ENCODE assay signal across 7 cellular contexts in the genomic region with DNA sequence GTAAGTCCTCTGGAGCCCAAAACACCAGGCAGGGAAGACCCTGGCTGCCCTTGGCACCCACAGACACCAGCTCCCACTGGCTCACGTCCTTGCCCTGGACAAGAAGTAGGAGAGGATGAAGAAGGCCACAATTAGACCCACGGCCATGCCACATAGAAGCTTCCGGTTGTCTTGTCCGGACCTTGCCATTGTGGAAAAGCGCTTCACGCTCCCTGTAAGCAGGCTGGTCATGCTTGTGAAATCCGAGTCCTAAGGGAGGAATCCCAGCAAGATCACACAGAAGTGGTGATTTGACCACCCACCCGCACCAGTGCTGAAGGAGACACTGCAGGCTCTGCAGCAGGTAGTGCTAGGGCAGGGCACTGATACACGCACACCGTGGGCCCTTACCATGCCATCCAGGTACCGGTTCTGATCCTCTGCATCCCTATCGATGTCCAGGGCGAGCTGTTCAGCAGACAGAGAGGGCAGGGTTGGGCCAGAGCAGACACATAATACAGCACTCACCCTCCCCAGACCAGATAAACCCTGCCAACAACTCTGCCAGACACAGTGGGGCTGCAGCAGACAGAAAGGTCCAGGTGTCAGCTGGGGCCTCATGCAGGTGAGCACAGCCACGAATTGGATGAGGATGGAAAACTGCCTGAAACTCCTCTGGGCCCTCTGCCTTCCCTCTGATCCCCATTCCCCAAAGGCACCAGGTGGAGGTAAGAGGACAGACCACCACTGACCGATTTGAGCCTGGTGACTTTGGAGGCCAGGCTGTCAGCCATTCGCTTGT. TPM values are rescaled to one million over a fixed set of nuclear protein-coding genes. Genes with fewer than 3 reads are reported as not detected.
DNase-seq lines count a peak whose midpoint lies in the region; TF ChIP-seq lines count a peak whose summit lies in the region.

No MANE protein-coding gene starts in this region.

- peaks cover 41 to 55% of the 10 kb centered on the region in 2 donors for H3K4me1 Mint-ChIP-seq in immature natural killer cell

- H3K4me3 ChIP-seq in HFF-Myc (replicated peaks; ENCODE audit: low read depth, low read length): peak overlapping the region; percentile 70
- peak overlapping the region in 2 of 3 donors; percentile 14 to 94 for H3K4me3 ChIP-seq in skeletal muscle tissue (ENCODE audit: low read length in 3 of 3)

- peak overlapping the region; percentile 35 to 99 (median 98) for H3K9ac ChIP-seq in skeletal muscle tissue (ENCODE audit: low read depth in 1 of 3, low read length in 3 of 3)

- H3K36me3 Mint-ChIP-seq in immature natural killer cell: peaks cover 0 to 11% (median 0%) of the 10 kb centered on the region in 3 donors

- H3K9me3 Mint-ChIP-seq in immature natural killer cell: no peaks in the 10 kb centered on the region

- peaks cover 17 to 26% (median 21%) of the 10 kb centered on the region in 3 donors for H3K27me3 Mint-ChIP-seq in immature natural killer cell (ENCODE audit: low read depth in 3 of 3)

- no peaks in the 10 kb centered on the region for H3K9me3 ChIP-seq in skeletal muscle tissue (ENCODE audit: control insufficient read depth in 3 of 3, low read length in 3 of 3)

- H3K4me3 Mint-ChIP-seq in immature natural killer cell: peak overlapping the region; percentile 10 to 99 (median 93)

- H3K27ac Mint-ChIP-seq in immature natural killer cell: peak overlapping the region in 3 of 6 donors; percentile 76 to 97 (median 91)

- peaks cover 47 to 58% (median 50%) of the 10 kb centered on the region in 3 donors for H3K36me3 ChIP-seq in skeletal muscle tissue (ENCODE audit: control insufficient read depth in 3 of 3, insufficient read depth in 3 of 3, low read length in 3 of 3)

- no peak overlapping the region for H3K27ac ChIP-seq in skeletal muscle tissue (ENCODE audit: low read depth, low read length)

- H3K27me3 ChIP-seq in skeletal muscle tissue (ENCODE audit: control insufficient read depth in 3 of 3, insufficient read depth in 3 of 3, low read length in 3 of 3): no peaks in the 10 kb centered on the region

- TF ChIP-seq CTCF in HFF-Myc (IDR thresholded peaks at IDR 0.05; ENCODE audit: low read depth, low read length, missing control alignments): no peak

- peaks cover 48 to 61% (median 50%) of the 10 kb centered on the region in 3 donors for H3K4me1 ChIP-seq in skeletal muscle tissue (ENCODE audit: control insufficient read depth in 3 of 3, insufficient read depth in 3 of 3, low read length in 3 of 3)

- in situ Hi-C loops in ACHN (cut with HindIII; ENCODE audit: low pct_ligation_motif_present, low pct_unique_long_range_greater_than_20kb, low sequenced_read_pairs): no loop called here

- DNase-seq in HFF-Myc (ENCODE audit: extremely low read depth, low read depth) (no peak), immature natural killer cell (no peak), NCI-H524 treated with DMSO at 0.1 percent for 48 hours (lab: John Stamatoyannopoulos, UW) (no peak), AG08396 (ENCODE audit: low spot score) (no peak), ACHN (no peak)
- peak; percentile 9 to 15 for DNase-seq in activated T-cell treated with anti-CD3 and anti-CD28 coated beads, Interleukin-2, amount 50 U/mL, for 48 hours

RNA-seq across cellular contexts. Expression of a gene that starts 1.8 kb away (rescaled TPM):
- polyA plus RNA-seq in immature natural killer cell: 10 to 100 TPM; 12.1 to 39.5 (median 24.6) TPM
- 8.9 TPM for total RNA-seq in skeletal muscle tissue

RNA-seq across cellular contexts. Expression of a gene that starts 2.1 kb away (rescaled TPM):
- polyA plus RNA-seq in immature natural killer cell: 100 to 1,000 TPM in 2 of 3 donors, 10 to 100 TPM in 1; 91.0 to 132 (median 106) TPM
- 87.7 TPM for total RNA-seq in skeletal muscle tissue

RNA-seq across cellular contexts. Expression of a gene that starts 12.5 kb away (rescaled TPM):
- polyA plus RNA-seq in immature natural killer cell: not detected
- total RNA-seq in skeletal muscle tissue: not detected

RNA-seq across cellular contexts. Expression of a gene that starts 30.7 kb away (rescaled TPM):
- polyA plus RNA-seq in immature natural killer cell: 10 to 100 TPM in 1 of 3 donors, 1 to 10 TPM in 2; 6.7 to 11.1 (median 7.4) TPM
- 14.6 TPM for total RNA-seq in skeletal muscle tissue

RNA-seq across cellular contexts. Expression of a gene that starts 31.4 kb away (rescaled TPM):
- 100 to 1,000 TPM; 257 to 353 (median 345) TPM for polyA plus RNA-seq in immature natural killer cell
- 104 TPM for total RNA-seq in skeletal muscle tissue

Comparison
In these comparisons a context has a peak if more than half of its experiments do, and no peak if none do; other contexts are left out.
1. DNase-seq: peak in activated T-cell treated with anti-CD3 and anti-CD28 coated beads, Interleukin-2, amount 50 U/mL, for 48 hours (2 of 2); none in HFF-Myc (single experiment), immature natural killer cell (0 of 3), NCI-H524 treated with DMSO at 0.1 percent for 48 hours (single experiment), AG08396 (single experiment) and ACHN (single experiment).